ENCODE assay signal across 8 cellular contexts in genomic region chr17:74770498-74771318, GRCh38. TPM values are rescaled to one million over a fixed set of nuclear protein-coding genes. Genes with fewer than 3 reads are reported as not detected.
DNase-seq lines count a peak whose midpoint lies in the region; ATAC-seq, FAIRE-seq and TF ChIP-seq lines count a peak whose summit lies in the region.

No MANE protein-coding gene starts in this region.

- no peak overlapping the region for H3K4me3 ChIP-seq in gastroesophageal sphincter

- peak overlapping the region; percentile 66 for H3K27ac ChIP-seq in C4-2B
- no peak overlapping the region for H3K27ac ChIP-seq in gastroesophageal sphincter

- H3K27me3 ChIP-seq in gastroesophageal sphincter = peaks cover 4% of the 10 kb centered on the region

- no peak for TF ChIP-seq EP300 in gastroesophageal sphincter (IDR thresholded peaks at IDR 0.05)

- FAIRE-seq in RCC 7860 (lab: Jason Lieb, UNC) = no peak

- no peak for TF ChIP-seq POLR2A in gastroesophageal sphincter (IDR thresholded peaks at IDR 0.05)

- peaks cover 0 to 54% of the 10 kb centered on the region in 2 donors for H3K36me3 ChIP-seq in gastroesophageal sphincter

- CTCF ChIA-PET in HEK293T (lab: Yijun Ruan, JAX) = interaction anchor here (0.7 to 1.5 kb wide), 15 partner anchors 9 to 205 kb away, joined by 3 to 20 read pairs (median 5); partner anchors contain the start of gene FDXR

- TF ChIP-seq CTCF in C4-2B (conservative IDR thresholded peaks at IDR 0.05) (peak; percentile 96), gastroesophageal sphincter (IDR thresholded peaks at IDR 0.05) (peak in 3 of 4 experiments; percentile 66 to 76 (median 72))

- intact Hi-C loops in posterior vena cava (cut with DNase I) = loop anchor here in 1 of 2 donors (10.0 kb wide), 1 partner anchor 1676 kb away; the partner anchor contains the start of gene SLC39A11

- DNase-seq in HEK293T (ENCODE audit: extremely low spot score) (peak; percentile 69), RCC 7860 (ENCODE audit: low spot score) (peak; percentile 30), posterior vena cava (ENCODE audit: low spot score) (peak; percentile 87), putamen (ENCODE audit: low spot score) (no peak)
- peak; percentile 64 for DNase-seq in activated effector memory CD4-positive, alpha-beta T cell treated with Interleukin-2 at 50 U/mL for 16 hours

- peaks cover 0 to 44% (median 9%) of the 10 kb centered on the region in 3 donors for H3K4me1 ChIP-seq in gastroesophageal sphincter

- POLR2A ChIA-PET in HEK293T (lab: Yijun Ruan, JAX) = interaction anchor here (0.6 to 3.0 kb wide), 5 partner anchors 21 to 113 kb away, joined by 3 to 22 read pairs (median 5); partner anchors contain the start of gene RAB37

- 13 to 81% methylated on average over 6 to 7 of the region's 16 CpGs for WGBS in gastroesophageal sphincter (ENCODE audit: low coverage in 1 of 2), 2 donors

- ATAC-seq in gastroesophageal sphincter (peak; percentile 44), HG02623 (IDR thresholded peaks at IDR 0.05; ENCODE audit: unreplicated experiment) (no peak)

- no peaks in the 10 kb centered on the region for H3K9me3 ChIP-seq in gastroesophageal sphincter

TF ChIP-seq in HEK293T, 16 proteins besides CTCF, POLR2A, EP300 and RAD21:
- TF ChIP-seq SP1 (IDR thresholded peaks at IDR 0.05) (no peak), BHLHE40 (IDR thresholded peaks at IDR 0.05; ENCODE audit: borderline replicate concordance) (no peak), ELF4 (IDR thresholded peaks at IDR 0.05) (no peak), LEF1 (IDR thresholded peaks at IDR 0.05; ENCODE audit: borderline replicate concordance) (no peak), L3MBTL2 (conservative IDR thresholded peaks at IDR 0.05) (no peak)

RNA-seq across cellular contexts. Expression of gene NAT9, which starts 5.4 kb away (rescaled TPM):
- total RNA-seq in gastroesophageal sphincter (10 to 100 TPM; 21.7 to 34.7 (median 26.3) TPM), posterior vena cava (10 to 100 TPM; 26.8 to 31.7 TPM)

RNA-seq across cellular contexts. Expression of gene NHERF1, which starts 22.3 kb away (rescaled TPM):
- total RNA-seq in gastroesophageal sphincter (10 to 100 TPM; 10.3 to 25.7 (median 19.9) TPM), posterior vena cava (10 to 100 TPM in 1 of 2 donors, 1 to 10 TPM in 1; 7.0 to 11.5 TPM)

RNA-seq across cellular contexts. Expression of gene RAB37, which starts 33.7 kb away (rescaled TPM):
- total RNA-seq in gastroesophageal sphincter = 1 to 10 TPM; 1.2 to 5.1 (median 2.0) TPM
- 1 to 10 TPM; 1.1 to 1.6 TPM for total RNA-seq in posterior vena cava

RNA-seq across cellular contexts. Expression of gene CD300LF, which starts 58.0 kb away (rescaled TPM):
- total RNA-seq in gastroesophageal sphincter (under 1 TPM in 1 of 4 donors, not detected in 3; 0.27 TPM), posterior vena cava (1 to 10 TPM in 1 of 2 donors, under 1 TPM in 1; 0.48 to 3.1 TPM)
